ENCODE assay signal across 8 cellular contexts in genomic region chr7:604038-604883, GRCh38.
DNase-seq lines count a peak whose midpoint lies in the region; ATAC-seq and TF ChIP-seq lines count a peak whose summit lies in the region.

No MANE protein-coding gene starts in this region.

- H3K36me3 ChIP-seq in GM06990 (ENCODE audit: control insufficient read depth, insufficient read depth, low read length) (peaks cover 3% of the 10 kb centered on the region; the same call in 1 of the 2 replicates), HEK293 (ENCODE audit: control insufficient read depth in 2 of 2, insufficient read depth in 1 of 2, low read length in 2 of 2) (no peaks in the 10 kb centered on the region), sigmoid colon (peaks cover 0 to 5% (median 0%) of the 10 kb centered on the region in 4 donors), vagina (peaks cover 0 to 5% of the 10 kb centered on the region in 2 donors)

- H3K4me3 ChIP-seq in GM06990 (replicated peaks; ENCODE audit: low read depth, low read length), result peak overlapping the region; percentile 80
- no peak overlapping the region for H3K4me3 ChIP-seq in HEK293 (ENCODE audit: low read depth, low read length)
- peak overlapping the region in 1 of 4 donors; percentile 6 for H3K4me3 ChIP-seq in sigmoid colon
- H3K4me3 ChIP-seq in vagina, result peak overlapping the region in 1 of 2 donors; percentile 29

- CTCF ChIA-PET in HEK293 (lab: Yijun Ruan, JAX), result interaction anchor here (0.7 kb wide), 1 partner anchor 462 kb away, joined by 3 read pairs; no protein-coding TSS in a partner anchor

- TF ChIP-seq POLR2A in sigmoid colon (IDR thresholded peaks at IDR 0.05), result peak; percentile 23 to 38
- TF ChIP-seq POLR2A in vagina (IDR thresholded peaks at IDR 0.05), result peak in 1 of 2 donors; percentile 21

- H3K9me3 Mint-ChIP-seq in activated T-cell treated with anti-CD3 and anti-CD28 coated beads, Interleukin-2, amount 50 U/mL, for 4 hours, result peaks cover 7% of the 10 kb centered on the region

- H3K9me3 ChIP-seq in HEK293 (ENCODE audit: control insufficient read depth, insufficient read depth, low read depth, low read length), result no peaks in the 10 kb centered on the region
- no peaks in the 10 kb centered on the region for H3K9me3 ChIP-seq in sigmoid colon
- no peaks in the 10 kb centered on the region for H3K9me3 ChIP-seq in vagina

- peak; percentile 92 for DNase-seq in GM06990 (ENCODE audit: extremely low read depth, insufficient read length)
- DNase-seq in NCI-H226, result peak; percentile 42
- peak; percentile 95 for DNase-seq in activated T-cell treated with anti-CD3 and anti-CD28 coated beads, Interleukin-2, amount 50 U/mL, for 4 hours
- peak; percentile 82 for DNase-seq in germinal center (ENCODE audit: low spot score)
- peak; percentile 84 for DNase-seq in sigmoid colon
- no peak for DNase-seq in vagina (ENCODE audit: extremely low spot score in 2 of 2)
- no peak for DNase-seq in COLO829 (ENCODE audit: low spot score)

- POLR2A ChIA-PET in HEK293 (lab: Yijun Ruan, JAX), result no interaction called here

- H3K36me3 Mint-ChIP-seq in activated T-cell treated with anti-CD3 and anti-CD28 coated beads, Interleukin-2, amount 50 U/mL, for 4 hours (ENCODE audit: insufficient read depth), result peaks cover 24% of the 10 kb centered on the region

- no peak overlapping the region for H3K27ac ChIP-seq in HEK293 (ENCODE audit: extremely low read depth, low read depth, low read length)
- peak overlapping the region; percentile 58 to 77 (median 73) for H3K27ac ChIP-seq in sigmoid colon
- peak overlapping the region; percentile 84 for H3K27ac ChIP-seq in vagina

- TF ChIP-seq EP300 in sigmoid colon (IDR thresholded peaks at IDR 0.05), result peak in 1 of 4 donors; percentile 60

- peak; percentile 65 to 68 for ATAC-seq in activated T-cell treated with anti-CD3 and anti-CD28 coated beads, Interleukin-2, amount 50 U/mL, for 4 hours

- intact Hi-C loops in sigmoid colon (cut with DNase I), result no loop called here
- intact Hi-C loops in vagina (cut with DNase I), result no loop called here

- H3K4me1 ChIP-seq in HEK293 (ENCODE audit: control insufficient read depth, insufficient read depth, low read length), result no peaks in the 10 kb centered on the region
- peaks cover 0 to 23% (median 15%) of the 10 kb centered on the region in 4 donors for H3K4me1 ChIP-seq in sigmoid colon
- H3K4me1 ChIP-seq in vagina, result peaks cover 24% of the 10 kb centered on the region

- no peak for TF ChIP-seq CTCF in GM06990 (IDR thresholded peaks at IDR 0.05; ENCODE audit: insufficient read depth, low read length, poor library complexity, severe bottlenecking)
- TF ChIP-seq CTCF in HEK293 (tag by site-specific recombination; IDR thresholded peaks at IDR 0.05), result no peak
- TF ChIP-seq CTCF in sigmoid colon (IDR thresholded peaks at IDR 0.05), result no peak
- TF ChIP-seq CTCF in vagina (IDR thresholded peaks at IDR 0.05), result no peak

- peaks cover 67% of the 10 kb centered on the region for H3K4me1 Mint-ChIP-seq in activated T-cell treated with anti-CD3 and anti-CD28 coated beads, Interleukin-2, amount 50 U/mL, for 4 hours (ENCODE audit: low read depth)

- H3K27me3 Mint-ChIP-seq in activated T-cell treated with anti-CD3 and anti-CD28 coated beads, Interleukin-2, amount 50 U/mL, for 4 hours (ENCODE audit: low read depth), result no peaks in the 10 kb centered on the region

- H3K4me3 Mint-ChIP-seq in activated T-cell treated with anti-CD3 and anti-CD28 coated beads, Interleukin-2, amount 50 U/mL, for 4 hours, result peak overlapping the region; percentile 90

- 38 to 77% methylated on average over 36 of the region's 36 CpGs for WGBS in sigmoid colon, 2 donors

- no peaks in the 10 kb centered on the region for H3K27me3 ChIP-seq in GM06990 (replicated peaks; ENCODE audit: control insufficient read depth, insufficient read depth, low read length)
- no peaks in the 10 kb centered on the region for H3K27me3 ChIP-seq in sigmoid colon
- H3K27me3 ChIP-seq in vagina, result no peaks in the 10 kb centered on the region

TF ChIP-seq in HEK293, 187 proteins besides CTCF, POLR2A, EP300 and RAD21:
- TF ChIP-seq ZNF677 (tag by site-specific recombination; IDR thresholded peaks at IDR 0.05) (no peak), SP2 (tag by site-specific recombination; IDR thresholded peaks at IDR 0.05) (peak; percentile 4; the same call in 1 of the 2 replicates)

Comparison
In these comparisons a context has a peak if more than half of its experiments do, and no peak if none do; other contexts are left out.
1. DNase-seq: peak in GM06990 (single experiment), NCI-H226 (single experiment), activated T-cell treated with anti-CD3 and anti-CD28 coated beads, Interleukin-2, amount 50 U/mL, for 4 hours (single experiment), germinal center (single experiment) and sigmoid colon (single experiment); none in vagina (0 of 2) and COLO829 (single experiment).